ENCODE assay signal across 1 cellular context in genomic region chr20:36871640-36872570, GRCh38.
TF ChIP-seq lines count a peak whose summit lies in the region.

No MANE protein-coding gene starts in this region.

TF ChIP-seq in HepG2, 621 proteins besides CTCF, POLR2A, EP300 and RAD21 (continued from another document and continues in another):
- TF ChIP-seq RERE (CRISPR knock-in tag; IDR thresholded peaks at IDR 0.05; ENCODE audit: low read depth) (0 out of 2 replicates have a peak, but pooled peaks have one; percentile 44), MXD4 (CRISPR knock-in tag; IDR thresholded peaks at IDR 0.05) (no peak; the same call in 1 of the 2 replicates), ETV5 (CRISPR knock-in tag; IDR thresholded peaks at IDR 0.05; ENCODE audit: borderline replicate concordance) (peak; percentile 84), ISX (CRISPR knock-in tag; conservative IDR thresholded peaks at IDR 0.05) (no peak), AHR (CRISPR knock-in tag; IDR thresholded peaks at IDR 0.05) (peak; percentile 20; the same call in 1 of the 2 replicates), ZNF788 (CRISPR knock-in tag; IDR thresholded peaks at IDR 0.05; ENCODE audit: borderline replicate concordance) (peak; percentile 76), DPF2 (CRISPR knock-in tag; IDR thresholded peaks at IDR 0.05; ENCODE audit: borderline replicate concordance, low read depth) (peak; percentile 73), GATAD2A (CRISPR knock-in tag; IDR thresholded peaks at IDR 0.05) (peak; percentile 85), ZNF567 (CRISPR knock-in tag; IDR thresholded peaks at IDR 0.05; ENCODE audit: borderline replicate concordance) (0 out of 2 replicates have a peak, but pooled peaks have one; percentile 79), FOXP1 (IDR thresholded peaks at IDR 0.05) (no peak), FOXP1 (CRISPR knock-in tag; IDR thresholded peaks at IDR 0.05) (peak; percentile 20; the same call in 1 of the 2 replicates), MBD4 (IDR thresholded peaks at IDR 0.05; ENCODE audit: borderline replicate concordance, low read length) (no peak), ATF7 (IDR thresholded peaks at IDR 0.05) (no peak), ATF7 (CRISPR knock-in tag; IDR thresholded peaks at IDR 0.05) (no peak; the same call in none of the 2 replicates), E2F1 (CRISPR knock-in tag; IDR thresholded peaks at IDR 0.05) (no peak), BORCS8-MEF2B (CRISPR knock-in tag; IDR thresholded peaks at IDR 0.05) (peak; percentile 55; the same call in 1 of the 2 replicates), ZNF768 (CRISPR knock-in tag; IDR thresholded peaks at IDR 0.05) (no peak), KDM3A (CRISPR knock-in tag; IDR thresholded peaks at IDR 0.05; ENCODE audit: low read depth) (0 out of 2 replicates have a peak, but pooled peaks have one; percentile 36), ETV6 (CRISPR knock-in tag; conservative IDR thresholded peaks at IDR 0.05) (no peak), EED (CRISPR knock-in tag; IDR thresholded peaks at IDR 0.05) (peak; percentile 83; the same call in 1 of the 2 replicates), SAFB2 (CRISPR knock-in tag; IDR thresholded peaks at IDR 0.05; ENCODE audit: borderline replicate concordance, low read depth) (peak; percentile 5; the same call in 1 of the 2 replicates), ZNF546 (CRISPR knock-in tag; conservative IDR thresholded peaks at IDR 0.05) (0 out of 2 replicates have a peak, but pooled peaks have one; percentile 86), RNF219 (CRISPR knock-in tag; IDR thresholded peaks at IDR 0.05) (no peak), HIVEP1 (CRISPR knock-in tag; IDR thresholded peaks at IDR 0.05) (peak; percentile 78), ZNF18 (CRISPR knock-in tag; IDR thresholded peaks at IDR 0.05; ENCODE audit: insufficient replicate concordance) (peak; percentile 41), ZNF460 (CRISPR knock-in tag; IDR thresholded peaks at IDR 0.05; ENCODE audit: borderline replicate concordance) (peak; percentile 63; the same call in 1 of the 2 replicates), TFE3 (CRISPR knock-in tag; IDR thresholded peaks at IDR 0.05) (no peak), ZNF337 (CRISPR knock-in tag; IDR thresholded peaks at IDR 0.05; ENCODE audit: borderline replicate concordance, low read depth) (no peak), LCORL (IDR thresholded peaks at IDR 0.05) (no peak), LCORL (CRISPR knock-in tag; IDR thresholded peaks at IDR 0.05) (peak; percentile 91; the same call in 1 of the 2 replicates), WIZ (CRISPR knock-in tag; IDR thresholded peaks at IDR 0.05) (no peak), THRA (CRISPR knock-in tag; IDR thresholded peaks at IDR 0.05; ENCODE audit: borderline replicate concordance) (peak; percentile 68; the same call in 1 of the 2 replicates), ZNF503 (CRISPR knock-in tag; IDR thresholded peaks at IDR 0.05) (0 out of 2 replicates have a peak, but pooled peaks have one; percentile 31), ZNF44 (CRISPR knock-in tag; IDR thresholded peaks at IDR 0.05) (0 out of 2 replicates have a peak, but pooled peaks have one; percentile 62), ZNF574 (CRISPR knock-in tag; IDR thresholded peaks at IDR 0.05) (peak; percentile 47), DRAP1 (CRISPR knock-in tag; IDR thresholded peaks at IDR 0.05) (peak; percentile 49; the same call in 1 of the 2 replicates), CHD4 (IDR thresholded peaks at IDR 0.05; ENCODE audit: borderline replicate concordance, low read length) (peak; percentile 92), SSRP1 (CRISPR knock-in tag; IDR thresholded peaks at IDR 0.05) (peak; percentile 86; the same call in 1 of the 2 replicates)
